1 cellular context compared by ENCODE assay signal in genomic region chr16:69326172-69326873, GRCh38.
TF ChIP-seq lines count a peak whose summit lies in the region.

No MANE protein-coding gene starts in this region.

TF ChIP-seq in HepG2, 621 proteins besides CTCF, POLR2A, EP300 and RAD21 (continued from another document and continues in another):
- no peak for TF ChIP-seq ZBED4 (CRISPR knock-in tag; IDR thresholded peaks at IDR 0.05; ENCODE audit: borderline replicate concordance)
- TF ChIP-seq ZNF484 (CRISPR knock-in tag; IDR thresholded peaks at IDR 0.05; ENCODE audit: borderline replicate concordance, low read depth) = no peak
- TF ChIP-seq ZNF572 (CRISPR knock-in tag; IDR thresholded peaks at IDR 0.05) = no peak
- no peak for TF ChIP-seq ZNF777 (CRISPR knock-in tag; IDR thresholded peaks at IDR 0.05)
- no peak for TF ChIP-seq ZNF557 (CRISPR knock-in tag; IDR thresholded peaks at IDR 0.05)
- TF ChIP-seq PRDM15 (CRISPR knock-in tag; IDR thresholded peaks at IDR 0.05) = no peak
- peak; percentile 21; the same call in 1 of the 2 replicates for TF ChIP-seq SMYD3 (CRISPR knock-in tag; IDR thresholded peaks at IDR 0.05)
- TF ChIP-seq ZNF432 (CRISPR knock-in tag; IDR thresholded peaks at IDR 0.05; ENCODE audit: borderline replicate concordance) = no peak
- no peak for TF ChIP-seq ZNF776 (CRISPR knock-in tag; IDR thresholded peaks at IDR 0.05)
- peak; percentile 62; the same call in 1 of the 2 replicates for TF ChIP-seq KDM3A (CRISPR knock-in tag; IDR thresholded peaks at IDR 0.05; ENCODE audit: low read depth)
- no peak for TF ChIP-seq ZNF782 (CRISPR knock-in tag; IDR thresholded peaks at IDR 0.05; ENCODE audit: borderline replicate concordance)
- TF ChIP-seq ZNF431 (CRISPR knock-in tag; IDR thresholded peaks at IDR 0.05; ENCODE audit: borderline replicate concordance, low read depth) = peak; percentile 72; the same call in 1 of the 2 replicates
- TF ChIP-seq HOXA9 (CRISPR knock-in tag; IDR thresholded peaks at IDR 0.05; ENCODE audit: borderline replicate concordance) = no peak
- peak; percentile 59 for TF ChIP-seq ZNF629 (CRISPR knock-in tag; conservative IDR thresholded peaks at IDR 0.05)
- TF ChIP-seq ZNF264 (CRISPR knock-in tag; IDR thresholded peaks at IDR 0.05) = peak; percentile 91; the same call in 1 of the 2 replicates
- peak; percentile 92 for TF ChIP-seq PAXIP1 (CRISPR knock-in tag; conservative IDR thresholded peaks at IDR 0.05)
- TF ChIP-seq ZNF138 (CRISPR knock-in tag; IDR thresholded peaks at IDR 0.05; ENCODE audit: low read depth) = no peak
- peak; percentile 83; the same call in 1 of the 2 replicates for TF ChIP-seq ZNF232 (CRISPR knock-in tag; IDR thresholded peaks at IDR 0.05; ENCODE audit: borderline replicate concordance)
- TF ChIP-seq ELF4 (CRISPR knock-in tag; IDR thresholded peaks at IDR 0.05; ENCODE audit: borderline replicate concordance) = no peak
- no peak for TF ChIP-seq TCF7L2 (IDR thresholded peaks at IDR 0.05; ENCODE audit: low read depth, low read length)
- TF ChIP-seq ZNF274 (CRISPR knock-in tag; IDR thresholded peaks at IDR 0.05) = peak; percentile 69
- 0 out of 2 replicates have a peak, but pooled peaks have one; percentile 34 for TF ChIP-seq GFI1 (CRISPR knock-in tag; IDR thresholded peaks at IDR 0.05; ENCODE audit: borderline replicate concordance)
- TF ChIP-seq ZNF879 (CRISPR knock-in tag; IDR thresholded peaks at IDR 0.05) = 0 out of 2 replicates have a peak, but pooled peaks have one; percentile 58
- no peak for TF ChIP-seq HOXA5 (CRISPR knock-in tag; IDR thresholded peaks at IDR 0.05)
- TF ChIP-seq ZNF280D (CRISPR knock-in tag; IDR thresholded peaks at IDR 0.05) = no peak
- no peak for TF ChIP-seq ARNT (IDR thresholded peaks at IDR 0.05)
- no peak for TF ChIP-seq DDIT3 (CRISPR knock-in tag; IDR thresholded peaks at IDR 0.05)
- no peak for TF ChIP-seq FOXP1 (IDR thresholded peaks at IDR 0.05)
- TF ChIP-seq FOXP1 (CRISPR knock-in tag; IDR thresholded peaks at IDR 0.05) = peak; percentile 61
- TF ChIP-seq SMARCC2 (IDR thresholded peaks at IDR 0.05) = no peak
- no peak for TF ChIP-seq THYN1 (CRISPR knock-in tag; IDR thresholded peaks at IDR 0.05; ENCODE audit: borderline replicate concordance, low read depth)
- TF ChIP-seq SMAD3 (CRISPR knock-in tag; IDR thresholded peaks at IDR 0.05) = no peak; the same call in 1 of the 2 replicates
- peak; percentile 69; the same call in 1 of the 2 replicates for TF ChIP-seq REPIN1 (CRISPR knock-in tag; IDR thresholded peaks at IDR 0.05; ENCODE audit: borderline replicate concordance, low read depth)
- no peak for TF ChIP-seq ZNF639 (CRISPR knock-in tag; conservative IDR thresholded peaks at IDR 0.05)
- no peak for TF ChIP-seq PLRG1 (conservative IDR thresholded peaks at IDR 0.05)
- no peak for TF ChIP-seq ZNF382 (CRISPR knock-in tag; IDR thresholded peaks at IDR 0.05; ENCODE audit: borderline replicate concordance)
- no peak for TF ChIP-seq SATB2 (CRISPR knock-in tag; IDR thresholded peaks at IDR 0.05)
- TF ChIP-seq ZNF75D (CRISPR knock-in tag; IDR thresholded peaks at IDR 0.05; ENCODE audit: borderline replicate concordance) = no peak
- no peak for TF ChIP-seq HDAC6 (IDR thresholded peaks at IDR 0.05; ENCODE audit: low read depth, low read length)
- no peak for TF ChIP-seq ZNF143 (CRISPR knock-in tag; IDR thresholded peaks at IDR 0.05)
- TF ChIP-seq LCORL (IDR thresholded peaks at IDR 0.05) = no peak
- peak; percentile 69; the same call in 1 of the 2 replicates for TF ChIP-seq LCORL (CRISPR knock-in tag; IDR thresholded peaks at IDR 0.05)
- TF ChIP-seq ZNF253 (CRISPR knock-in tag; IDR thresholded peaks at IDR 0.05; ENCODE audit: borderline replicate concordance) = no peak
- TF ChIP-seq REST (IDR thresholded peaks at IDR 0.05; ENCODE audit: borderline replicate concordance in 1 of 2, low read depth in 1 of 2, low read length in 2 of 2) = 0 out of 4 replicates have a peak, but pooled peaks of 1 of the 2 experiments have one; percentile 33
- TF ChIP-seq DPF2 (CRISPR knock-in tag; IDR thresholded peaks at IDR 0.05; ENCODE audit: borderline replicate concordance, low read depth) = peak; percentile 55; the same call in 1 of the 2 replicates
- no peak for TF ChIP-seq REXO4 (CRISPR knock-in tag; IDR thresholded peaks at IDR 0.05; ENCODE audit: borderline replicate concordance)
- no peak for TF ChIP-seq ZNF329 (CRISPR knock-in tag; IDR thresholded peaks at IDR 0.05; ENCODE audit: low read depth)
